In the genomic region with DNA sequence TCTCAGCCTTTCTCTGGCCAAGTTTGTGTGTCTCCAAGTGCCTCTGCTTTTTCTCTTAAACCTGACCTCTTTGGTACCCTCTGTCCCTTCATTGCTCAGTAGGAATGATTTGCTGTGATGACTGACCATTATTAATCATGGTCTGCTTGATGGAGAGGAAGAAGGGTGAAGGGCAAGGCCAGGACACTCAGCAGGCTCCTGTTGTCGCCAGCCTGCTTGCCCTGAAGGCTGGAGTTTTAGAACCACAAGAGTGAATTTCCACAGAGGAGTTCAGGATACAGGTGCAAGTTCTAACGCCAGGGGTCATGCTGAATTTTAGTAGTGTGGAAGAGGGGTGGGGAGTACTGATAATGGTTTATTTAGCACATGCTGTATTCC, we compare ENCODE assay signal across 13 cellular contexts. TPM values are rescaled to one million over a fixed set of nuclear protein-coding genes. Genes with fewer than 3 reads are reported as not detected.
DNase-seq lines count a peak whose midpoint lies in the region; ATAC-seq and TF ChIP-seq lines count a peak whose summit lies in the region.
"Had no signal": no experiment of that assay in that cellular context is flagged by ENCODE, and none has a peak within 500 bp of the region (broad histone marks: within the 10 kb centered on the region; RNA-seq: fewer than 3 reads in every experiment).

No MANE protein-coding gene starts in this region.

- POLR2A ChIA-PET in activated CD8-positive, alpha-beta T cell treated with anti-CD3 and anti-CD28 coated beads, Interleukin-2, amount 10 ng/mL, durations not matched to agents 7 days and 5 days (lab: Charles Lee), result no interaction called here
- POLR2A ChIA-PET in activated CD8-positive, alpha-beta T cell treated with anti-CD3 and anti-CD28 coated beads for 36 hours (lab: Charles Lee), result interaction anchor here (1.6 to 2.3 kb wide), 2 partner anchors 10 to 16 kb away, joined by 5 to 10 read pairs; no protein-coding TSS in a partner anchor
- POLR2A ChIA-PET in naive thymus-derived CD4-positive, alpha-beta T cell (lab: Charles Lee), result interaction anchor here (0.7 to 2.0 kb wide), 3 partner anchors 10 to 1043 kb away, joined by 3 to 20 read pairs (median 3); no protein-coding TSS in a partner anchor

- TF ChIP-seq POLR2A in breast epithelium (IDR thresholded peaks at IDR 0.05), result no peak
- TF ChIP-seq POLR2A in upper lobe of left lung (IDR thresholded peaks at IDR 0.05), result no peak
- TF ChIP-seq POLR2A in lower leg skin (IDR thresholded peaks at IDR 0.05), result no peak

- H3K4me3 ChIP-seq in breast epithelium, result no peak overlapping the region
- no peak overlapping the region for H3K4me3 ChIP-seq in naive thymus-derived CD4-positive, alpha-beta T cell (ENCODE audit: low read length)
- no peak overlapping the region for H3K4me3 ChIP-seq in upper lobe of left lung
- no peak overlapping the region for H3K4me3 ChIP-seq in lower leg skin (ENCODE audit: low read depth, poor library complexity, severe bottlenecking)

- intact Hi-C loops in activated CD8-positive, alpha-beta T cell treated with anti-CD3 and anti-CD28 coated beads for 36 hours (cut with micrococcal nuclease), result no loop called here
- intact Hi-C loops in breast epithelium (cut with DNase I; ENCODE audit: low total_unique reads), result no loop called here
- intact Hi-C loops in naive thymus-derived CD4-positive, alpha-beta T cell (cut with micrococcal nuclease), result no loop called here
- intact Hi-C loops in lower leg skin (cut with DNase I; ENCODE audit: low total_unique reads), result no loop called here

- H3K9me3 ChIP-seq in breast epithelium (no peaks in the 10 kb centered on the region), upper lobe of left lung (no peaks in the 10 kb centered on the region)
- no peaks in the 10 kb centered on the region for H3K9me3 ChIP-seq in naive thymus-derived CD4-positive, alpha-beta T cell (ENCODE audit: control insufficient read depth in 2 of 3, low read length in 3 of 3)

- no peaks in the 10 kb centered on the region for H3K27me3 ChIP-seq in breast epithelium
- H3K27me3 ChIP-seq in naive thymus-derived CD4-positive, alpha-beta T cell (ENCODE audit: control insufficient read depth in 2 of 2, insufficient read depth in 2 of 2, low read length in 2 of 2), result no peaks in the 10 kb centered on the region
- H3K27me3 ChIP-seq in upper lobe of left lung, result no peaks in the 10 kb centered on the region

- peaks cover 48% of the 10 kb centered on the region for H3K27me3 Mint-ChIP-seq in activated CD8-positive, alpha-beta T cell treated with anti-CD3 and anti-CD28 coated beads, Interleukin-2, amount 10 ng/mL, durations not matched to agents 7 days and 5 days (ENCODE audit: low read depth)
- peaks cover 1% of the 10 kb centered on the region for H3K27me3 Mint-ChIP-seq in activated CD8-positive, alpha-beta T cell treated with anti-CD3 and anti-CD28 coated beads for 36 hours
- H3K27me3 Mint-ChIP-seq in naive thymus-derived CD4-positive, alpha-beta T cell, result peaks cover 0 to 47% (median 0%) of the 10 kb centered on the region in 5 donors

- no peaks in the 10 kb centered on the region for H3K9me3 Mint-ChIP-seq in activated CD8-positive, alpha-beta T cell treated with anti-CD3 and anti-CD28 coated beads, Interleukin-2, amount 10 ng/mL, durations not matched to agents 7 days and 5 days (ENCODE audit: insufficient read depth)
- H3K9me3 Mint-ChIP-seq in activated CD8-positive, alpha-beta T cell treated with anti-CD3 and anti-CD28 coated beads for 36 hours, result no peaks in the 10 kb centered on the region
- no peaks in the 10 kb centered on the region for H3K9me3 Mint-ChIP-seq in naive thymus-derived CD4-positive, alpha-beta T cell

- no peak for TF ChIP-seq EP300 in upper lobe of left lung (IDR thresholded peaks at IDR 0.05)

- no peak overlapping the region for H3K4me3 Mint-ChIP-seq in activated CD8-positive, alpha-beta T cell treated with anti-CD3 and anti-CD28 coated beads, Interleukin-2, amount 10 ng/mL, durations not matched to agents 7 days and 5 days
- H3K4me3 Mint-ChIP-seq in activated CD8-positive, alpha-beta T cell treated with anti-CD3 and anti-CD28 coated beads for 36 hours, result no peak overlapping the region
- H3K4me3 Mint-ChIP-seq in naive thymus-derived CD4-positive, alpha-beta T cell, result peak overlapping the region in 3 of 10 donors; percentile 29 to 34 (median 31)

- no peak for DNase-seq in activated CD8-positive, alpha-beta T cell treated with anti-CD3 and anti-CD28 coated beads, Interleukin-2, amount 10 ng/mL, durations not matched to agents 7 days and 5 days
- no peak for DNase-seq in activated CD8-positive, alpha-beta T cell treated with anti-CD3 and anti-CD28 coated beads for 36 hours
- DNase-seq in breast epithelium (ENCODE audit: low spot score in 2 of 2), result no peak
- DNase-seq in naive thymus-derived CD4-positive, alpha-beta T cell, result no peak
- DNase-seq in upper lobe of left lung, result no peak
- no peak for DNase-seq in activated CD4-positive, alpha-beta T cell treated with anti-CD3 and anti-CD28 coated beads for 48 hours
- DNase-seq in lower leg skin (ENCODE audit: low spot score in 2 of 2), result no peak
- DNase-seq in NCI-H2081 (lab: John Stamatoyannopoulos, UW), result no peak
- DNase-seq: activated naive CD4-positive, alpha-beta T cell treated with anti-CD3 and anti-CD28 coated beads, Interleukin-2, amount 50 U/mL, for 16 hours; NCI-H1092 treated with DMSO at 0.1 percent for 48 hours; NCI-H446 treated with DMSO at 0.1 percent for 48 hours had no signal

- peaks cover 8% of the 10 kb centered on the region for H3K36me3 Mint-ChIP-seq in activated CD8-positive, alpha-beta T cell treated with anti-CD3 and anti-CD28 coated beads, Interleukin-2, amount 10 ng/mL, durations not matched to agents 7 days and 5 days (ENCODE audit: low read depth)
- no peaks in the 10 kb centered on the region for H3K36me3 Mint-ChIP-seq in activated CD8-positive, alpha-beta T cell treated with anti-CD3 and anti-CD28 coated beads for 36 hours (ENCODE audit: low read depth)
- H3K36me3 Mint-ChIP-seq in naive thymus-derived CD4-positive, alpha-beta T cell, result peaks cover 0 to 9% (median 0%) of the 10 kb centered on the region in 5 donors

- H3K36me3 ChIP-seq in breast epithelium, result no peaks in the 10 kb centered on the region
- peaks cover 0 to 16% (median 0%) of the 10 kb centered on the region in 3 experiments for H3K36me3 ChIP-seq in naive thymus-derived CD4-positive, alpha-beta T cell (ENCODE audit: control insufficient read depth in 2 of 3, insufficient read depth in 3 of 3, low read length in 3 of 3)
- no peaks in the 10 kb centered on the region for H3K36me3 ChIP-seq in upper lobe of left lung

- H3K27ac ChIP-seq in breast epithelium (peak overlapping the region; percentile 86 to 89), upper lobe of left lung (peak overlapping the region; percentile 57 to 95 (median 78))
- H3K27ac ChIP-seq in naive thymus-derived CD4-positive, alpha-beta T cell (ENCODE audit: low read depth, low read length), result no peak overlapping the region

- H3K27ac Mint-ChIP-seq in activated CD8-positive, alpha-beta T cell treated with anti-CD3 and anti-CD28 coated beads, Interleukin-2, amount 10 ng/mL, durations not matched to agents 7 days and 5 days, result peak overlapping the region; percentile 44
- H3K27ac Mint-ChIP-seq in activated CD8-positive, alpha-beta T cell treated with anti-CD3 and anti-CD28 coated beads for 36 hours, result no peak overlapping the region
- peak overlapping the region in 8 of 9 donors; percentile 33 to 100 (median 70) for H3K27ac Mint-ChIP-seq in naive thymus-derived CD4-positive, alpha-beta T cell

- CTCF ChIA-PET in activated CD8-positive, alpha-beta T cell treated with anti-CD3 and anti-CD28 coated beads, Interleukin-2, amount 10 ng/mL, durations not matched to agents 7 days and 5 days (lab: Charles Lee), result interaction anchor here (11.7 kb wide), 1 partner anchor 20 kb away, joined by 270 read pairs; no protein-coding TSS in a partner anchor
- CTCF ChIA-PET in activated CD8-positive, alpha-beta T cell treated with anti-CD3 and anti-CD28 coated beads for 36 hours (lab: Charles Lee), result interaction anchor here (12.1 to 14.7 kb wide), 2 partner anchors 13 to 21 kb away, joined by 164 to 330 read pairs; no protein-coding TSS in a partner anchor
- CTCF ChIA-PET in naive thymus-derived CD4-positive, alpha-beta T cell (lab: Charles Lee), result interaction anchor here (0.8 to 12.0 kb wide), 4 partner anchors 10 to 22 kb away, joined by 3 to 111 read pairs (median 6); no protein-coding TSS in a partner anchor

- H3K4me1 Mint-ChIP-seq in activated CD8-positive, alpha-beta T cell treated with anti-CD3 and anti-CD28 coated beads, Interleukin-2, amount 10 ng/mL, durations not matched to agents 7 days and 5 days (ENCODE audit: low read depth), result peaks cover 30% of the 10 kb centered on the region
- H3K4me1 Mint-ChIP-seq in activated CD8-positive, alpha-beta T cell treated with anti-CD3 and anti-CD28 coated beads for 36 hours (ENCODE audit: low read depth), result peaks cover 35% of the 10 kb centered on the region
- H3K4me1 Mint-ChIP-seq in naive thymus-derived CD4-positive, alpha-beta T cell, result peaks cover 19 to 52% (median 37%) of the 10 kb centered on the region in 7 donors

- WGBS in upper lobe of left lung, 2 donors, result 68 to 72% methylated on average over 2 of the region's 2 CpGs
- WGBS in lower leg skin, 2 donors, result 86 to 89% methylated on average over 2 of the region's 2 CpGs

- TF ChIP-seq CTCF in activated CD8-positive, alpha-beta T cell treated with anti-CD3 and anti-CD28 coated beads for 36 hours (IDR thresholded peaks at IDR 0.05), result no peak
- TF ChIP-seq CTCF in breast epithelium (IDR thresholded peaks at IDR 0.05), result no peak
- TF ChIP-seq CTCF in upper lobe of left lung (IDR thresholded peaks at IDR 0.05), result no peak
- no peak for TF ChIP-seq CTCF in lower leg skin (IDR thresholded peaks at IDR 0.05)

- H3K4me1 ChIP-seq in breast epithelium (no peaks in the 10 kb centered on the region), upper lobe of left lung (peaks cover 34 to 41% (median 37%) of the 10 kb centered on the region in 4 donors)
- peaks cover 19 to 23% of the 10 kb centered on the region in 2 donors for H3K4me1 ChIP-seq in naive thymus-derived CD4-positive, alpha-beta T cell (ENCODE audit: control insufficient read depth in 2 of 2, insufficient read depth in 2 of 2, low read length in 2 of 2)

- no peak for ATAC-seq in activated CD8-positive, alpha-beta T cell treated with anti-CD3 and anti-CD28 coated beads, Interleukin-2, amount 10 ng/mL, durations not matched to agents 7 days and 5 days
- no peak for ATAC-seq in activated CD8-positive, alpha-beta T cell treated with anti-CD3 and anti-CD28 coated beads for 36 hours
- no peak for ATAC-seq in naive thymus-derived CD4-positive, alpha-beta T cell
- ATAC-seq in upper lobe of left lung (ENCODE audit: low FRiP score in 2 of 2), result no peak

RNA-seq across cellular contexts. Expression of gene ITGA5, which starts 2.8 kb away (rescaled TPM):
- 10 to 100 TPM; 65.0 to 69.1 TPM for total RNA-seq in activated CD8-positive, alpha-beta T cell treated with anti-CD3 and anti-CD28 coated beads, Interleukin-2, amount 10 ng/mL, durations not matched to agents 7 days and 5 days
- 10 to 100 TPM; 35.2 to 36.6 TPM for total RNA-seq in activated CD8-positive, alpha-beta T cell treated with anti-CD3 and anti-CD28 coated beads for 36 hours
- 100 to 1,000 TPM in 1 of 3 donors, 10 to 100 TPM in 2; 30.4 to 135 (median 81.9) TPM for total RNA-seq in breast epithelium
- 100 to 1,000 TPM in 4 of 5 experiments, 10 to 100 TPM in 1; 73.9 to 169 (median 145) TPM for total RNA-seq in naive thymus-derived CD4-positive, alpha-beta T cell
- polyA plus RNA-seq in naive thymus-derived CD4-positive, alpha-beta T cell, result 10 to 100 TPM; 26.5 to 82.4 TPM
- total RNA-seq in upper lobe of left lung, result 100 to 1,000 TPM in 2 of 6 donors, 10 to 100 TPM in 4; 48.3 to 146 (median 92.6) TPM
- 10 to 100 TPM; 21.2 to 75.9 (median 29.4) TPM for total RNA-seq in lower leg skin

RNA-seq across cellular contexts. Expression of gene ZNF385A, which starts 37.3 kb away (rescaled TPM):
- total RNA-seq in activated CD8-positive, alpha-beta T cell treated with anti-CD3 and anti-CD28 coated beads, Interleukin-2, amount 10 ng/mL, durations not matched to agents 7 days and 5 days, result under 1 TPM; 0.55 to 0.74 TPM
- total RNA-seq in activated CD8-positive, alpha-beta T cell treated with anti-CD3 and anti-CD28 coated beads for 36 hours, result 1 to 10 TPM; 1.1 to 2.5 TPM
- total RNA-seq in breast epithelium (10 to 100 TPM in 2 of 3 donors, 1 to 10 TPM in 1; 8.9 to 18.4 (median 10.5) TPM), upper lobe of left lung (10 to 100 TPM; 18.5 to 43.8 (median 23.0) TPM), lower leg skin (100 to 1,000 TPM in 3 of 4 donors, 10 to 100 TPM in 1; 89.0 to 183 (median 146) TPM)
- total RNA-seq in naive thymus-derived CD4-positive, alpha-beta T cell, result 10 to 100 TPM in 1 of 5 experiments, 1 to 10 TPM in 4; 1.3 to 69.9 (median 1.4) TPM
- under 1 TPM; 0.39 to 0.78 TPM for polyA plus RNA-seq in naive thymus-derived CD4-positive, alpha-beta T cell

RNA-seq across cellular contexts. Expression of gene GTSF1, which starts 51.5 kb away (rescaled TPM):
- total RNA-seq in activated CD8-positive, alpha-beta T cell treated with anti-CD3 and anti-CD28 coated beads, Interleukin-2, amount 10 ng/mL, durations not matched to agents 7 days and 5 days, result 10 to 100 TPM; 11.8 to 12.7 TPM
- total RNA-seq in activated CD8-positive, alpha-beta T cell treated with anti-CD3 and anti-CD28 coated beads for 36 hours, result 1 to 10 TPM; 6.9 to 9.4 TPM
- 1 to 10 TPM in 1 of 3 donors, under 1 TPM in 1, not detected in 1; 0.96 to 1.3 TPM for total RNA-seq in breast epithelium
- total RNA-seq in naive thymus-derived CD4-positive, alpha-beta T cell, result 1 to 10 TPM; 1.9 to 9.5 (median 2.5) TPM
- 10 to 100 TPM; 13.5 to 15.1 TPM for polyA plus RNA-seq in naive thymus-derived CD4-positive, alpha-beta T cell
- 1 to 10 TPM in 4 of 6 donors, not detected in 2; 1.4 to 4.6 (median 2.2) TPM for total RNA-seq in upper lobe of left lung
- not detected for total RNA-seq in lower leg skin
- total RNA-seq: chondrocyte, sciatic nerve had no signal

RNA-seq across cellular contexts. Expression of gene GPR84, which starts 57.6 kb away (rescaled TPM):
- under 1 TPM; 0.32 to 0.57 TPM for total RNA-seq in activated CD8-positive, alpha-beta T cell treated with anti-CD3 and anti-CD28 coated beads, Interleukin-2, amount 10 ng/mL, durations not matched to agents 7 days and 5 days
- not detected for total RNA-seq in activated CD8-positive, alpha-beta T cell treated with anti-CD3 and anti-CD28 coated beads for 36 hours
- total RNA-seq in breast epithelium (under 1 TPM in 1 of 3 donors, not detected in 2; 0.44 TPM), upper lobe of left lung (1 to 10 TPM in 3 of 6 donors, under 1 TPM in 1, not detected in 2; 0.39 to 2.1 (median 1.1) TPM), lower leg skin (under 1 TPM in 1 of 4 donors, not detected in 3; 0.42 TPM)
- 10 to 100 TPM in 1 of 5 experiments, 1 to 10 TPM in 2, not detected in 2; 1.2 to 13.1 (median 3.9) TPM for total RNA-seq in naive thymus-derived CD4-positive, alpha-beta T cell
- polyA plus RNA-seq in naive thymus-derived CD4-positive, alpha-beta T cell, result not detected
- total RNA-seq: chondrocyte had no signal
